Comparison of ENCODE assay signal across 24 cellular contexts in genomic region chr1:179476484-179476883, GRCh38.
"Had no signal": no experiment of that assay in that cellular context is flagged by ENCODE, and none has a peak within 500 bp of the region (broad histone marks: within the 10 kb centered on the region; RNA-seq: fewer than 3 reads in every experiment).

No MANE protein-coding gene starts in this region.

- H3K4me3 ChIP-seq: hepatocyte, lower lobe of right lung, neural progenitor cell, sigmoid colon, smooth muscle cell, transverse colon had no signal

- DNase-seq: activated CD4-positive, alpha-beta memory T cell treated with anti-CD3 and anti-CD28 coated beads for 36 hours; activated CD4-positive, alpha-beta T cell treated with anti-CD3 and anti-CD28 coated beads for 48 hours; activated effector memory CD4-positive, alpha-beta T cell treated with anti-CD3 and anti-CD28 coated beads, Interleukin-2, amount 50 U/mL, for 16 hours; activated naive CD4-positive, alpha-beta T cell treated with anti-CD3 and anti-CD28 coated beads, Interleukin-2, amount 10 ng/mL, durations not matched to agents 7 days and 5 days; activated naive CD8-positive, alpha-beta T cell treated with anti-CD3 and anti-CD28 coated beads, Interleukin-2, amount 50 U/mL, for 24 hours; activated T-cell treated with anti-CD3 and anti-CD28 coated beads, Interleukin-2, amount 50 U/mL, for 72 hours; anterior cingulate cortex; foreskin melanocyte; glutamatergic neuron; immature natural killer cell; lower lobe of right lung; naive thymus-derived CD4-positive, alpha-beta T cell; posterior cingulate gyrus; sigmoid colon; stimulated activated CD4-positive, alpha-beta T cell treated with anti-CD3 and anti-CD28 coated beads, Interleukin-2, amount 100 ng/mL, for 48 hours; stimulated activated CD8-positive, alpha-beta memory T cell treated with anti-CD3 and anti-CD28 coated beads, Interleukin-4, amount 100 ng/mL, for 48 hours; stimulated activated naive B cell treated with anti-CD40 and anti-IgM and Interleukin-4, amounts not matched to agents 10 μg/mL and 1 μg/mL and 100 μg/mL, for 72 hours; transverse colon had no signal

- H3K9ac ChIP-seq: neural progenitor cell had no signal

- FAIRE-seq: endometrium, urothelium cell line had no signal

- H2AFZ ChIP-seq: hepatocyte, neural progenitor cell had no signal

- H3K4me1 ChIP-seq: lower lobe of right lung, neural progenitor cell, sigmoid colon, transverse colon had no signal

- H3K27me3 ChIP-seq: hepatocyte, neural progenitor cell, sigmoid colon, transverse colon had no signal

- H3K27ac ChIP-seq: hepatocyte, lower lobe of right lung, neural progenitor cell, sigmoid colon, transverse colon had no signal

- ATAC-seq: activated naive CD8-positive, alpha-beta T cell treated with anti-CD3 and anti-CD28 coated beads, Interleukin-2, amount 50 U/mL, for 24 hours; activated T-cell treated with anti-CD3 and anti-CD28 coated beads, Interleukin-2, amount 50 U/mL, for 72 hours; left lobe of liver; lower lobe of right lung; naive thymus-derived CD4-positive, alpha-beta T cell; stimulated activated naive B cell treated with anti-CD40 and anti-IgM and Interleukin-4, amounts not matched to agents 10 μg/mL and 1 μg/mL and 100 μg/mL, for 72 hours had no signal

- H3K79me2 ChIP-seq: hepatocyte had no signal

- H3K4me2 ChIP-seq: hepatocyte, neural progenitor cell, smooth muscle cell had no signal

- H3K36me3 ChIP-seq: lower lobe of right lung, sigmoid colon, transverse colon had no signal
